Comparison of ENCODE assay signal across 9 cellular contexts in genomic region chr6:134316733-134317431, GRCh38. TPM values are rescaled to one million over a fixed set of nuclear protein-coding genes. Genes with fewer than 3 reads are reported as not detected.
DNase-seq lines count a peak whose midpoint lies in the region; ATAC-seq and TF ChIP-seq lines count a peak whose summit lies in the region.
"Had no signal": no experiment of that assay in that cellular context is flagged by ENCODE, and none has a peak within 500 bp of the region (broad histone marks: within the 10 kb centered on the region; RNA-seq: fewer than 3 reads in every experiment).

No MANE protein-coding gene starts in this region.

- TF ChIP-seq CTCF in stomach (IDR thresholded peaks at IDR 0.05) = no peak

- no peak for TF ChIP-seq POLR2A in stomach (IDR thresholded peaks at IDR 0.05)

- no peak for ATAC-seq in activated CD8-positive, alpha-beta T cell treated with anti-CD3 and anti-CD28 coated beads, Interleukin-2, amount 10 ng/mL, durations not matched to agents 7 days and 5 days
- ATAC-seq in HG02870 (IDR thresholded peaks at IDR 0.05; ENCODE audit: unreplicated experiment) = no peak

- DNase-seq in T-helper 1 cell (no peak), hippocampal formation (lab: John Stamatoyannopoulos, UW) (peak; percentile 51 to 75), stomach (no peak), HEK293T (ENCODE audit: extremely low spot score) (no peak)
- DNase-seq in activated CD8-positive, alpha-beta T cell treated with anti-CD3 and anti-CD28 coated beads, Interleukin-2, amount 10 ng/mL, durations not matched to agents 7 days and 5 days = no peak
- DNase-seq in activated CD8-positive, alpha-beta memory T cell treated with anti-CD3 and anti-CD28 coated beads, Interleukin-2, amount 50 U/mL, for 48 hours = no peak
- DNase-seq: NCI-H187 treated with DMSO at 0.1 percent for 48 hours had no signal

- POLR2A ChIA-PET in activated CD8-positive, alpha-beta T cell treated with anti-CD3 and anti-CD28 coated beads, Interleukin-2, amount 10 ng/mL, durations not matched to agents 7 days and 5 days (lab: Charles Lee) = no interaction called here
- POLR2A ChIA-PET in HEK293T (lab: Yijun Ruan, JAX) = no interaction called here

- H3K4me3 ChIP-seq in stomach = peak overlapping the region; percentile 45 to 58 (median 49)

- no peak for TF ChIP-seq EP300 in stomach (IDR thresholded peaks at IDR 0.05)

- H3K27me3 Mint-ChIP-seq in T-helper 1 cell treated with Interleukin-12 subunit alpha and Interleukin-12 subunit beta and Interleukin-4 antibody, amounts not matched to agents 30 μg/mL and 1 μg/mL, for 36 hours (ENCODE audit: low read depth) = peaks cover 42% of the 10 kb centered on the region
- peaks cover 20% of the 10 kb centered on the region for H3K27me3 Mint-ChIP-seq in activated CD8-positive, alpha-beta T cell treated with anti-CD3 and anti-CD28 coated beads, Interleukin-2, amount 10 ng/mL, durations not matched to agents 7 days and 5 days (ENCODE audit: low read depth)

- no peak overlapping the region for H3K27ac Mint-ChIP-seq in T-helper 1 cell treated with Interleukin-12 subunit alpha and Interleukin-12 subunit beta and Interleukin-4 antibody, amounts not matched to agents 30 μg/mL and 1 μg/mL, for 36 hours
- no peak overlapping the region for H3K27ac Mint-ChIP-seq in activated CD8-positive, alpha-beta T cell treated with anti-CD3 and anti-CD28 coated beads, Interleukin-2, amount 10 ng/mL, durations not matched to agents 7 days and 5 days

- H3K9me3 ChIP-seq in stomach = no peaks in the 10 kb centered on the region

- intact Hi-C loops in stomach (cut with DNase I; ENCODE audit: low total_unique reads) = no loop called here

- H3K4me1 ChIP-seq in stomach = peaks cover 8 to 18% (median 13%) of the 10 kb centered on the region in 4 donors

- H3K27me3 ChIP-seq in stomach = peaks cover 0 to 21% (median 7%) of the 10 kb centered on the region in 3 donors

- H3K9me3 Mint-ChIP-seq in T-helper 1 cell treated with Interleukin-12 subunit alpha and Interleukin-12 subunit beta and Interleukin-4 antibody, amounts not matched to agents 30 μg/mL and 1 μg/mL, for 36 hours = peaks cover 12% of the 10 kb centered on the region
- H3K9me3 Mint-ChIP-seq in activated CD8-positive, alpha-beta T cell treated with anti-CD3 and anti-CD28 coated beads, Interleukin-2, amount 10 ng/mL, durations not matched to agents 7 days and 5 days (ENCODE audit: insufficient read depth) = no peaks in the 10 kb centered on the region

- H3K4me3 Mint-ChIP-seq in T-helper 1 cell treated with Interleukin-12 subunit alpha and Interleukin-12 subunit beta and Interleukin-4 antibody, amounts not matched to agents 30 μg/mL and 1 μg/mL, for 36 hours = peak overlapping the region; percentile 85
- H3K4me3 Mint-ChIP-seq in activated CD8-positive, alpha-beta T cell treated with anti-CD3 and anti-CD28 coated beads, Interleukin-2, amount 10 ng/mL, durations not matched to agents 7 days and 5 days = peak overlapping the region; percentile 74

- peaks cover 26% of the 10 kb centered on the region for H3K4me1 Mint-ChIP-seq in T-helper 1 cell treated with Interleukin-12 subunit alpha and Interleukin-12 subunit beta and Interleukin-4 antibody, amounts not matched to agents 30 μg/mL and 1 μg/mL, for 36 hours (ENCODE audit: low read depth)
- H3K4me1 Mint-ChIP-seq in activated CD8-positive, alpha-beta T cell treated with anti-CD3 and anti-CD28 coated beads, Interleukin-2, amount 10 ng/mL, durations not matched to agents 7 days and 5 days (ENCODE audit: low read depth) = peaks cover 27% of the 10 kb centered on the region

- H3K36me3 Mint-ChIP-seq in T-helper 1 cell treated with Interleukin-12 subunit alpha and Interleukin-12 subunit beta and Interleukin-4 antibody, amounts not matched to agents 30 μg/mL and 1 μg/mL, for 36 hours (ENCODE audit: low read depth) = peaks cover 12% of the 10 kb centered on the region
- H3K36me3 Mint-ChIP-seq in activated CD8-positive, alpha-beta T cell treated with anti-CD3 and anti-CD28 coated beads, Interleukin-2, amount 10 ng/mL, durations not matched to agents 7 days and 5 days (ENCODE audit: low read depth) = peaks cover 2% of the 10 kb centered on the region

- CTCF ChIA-PET in activated CD8-positive, alpha-beta T cell treated with anti-CD3 and anti-CD28 coated beads, Interleukin-2, amount 10 ng/mL, durations not matched to agents 7 days and 5 days (lab: Charles Lee) = interaction anchor here (0.8 to 2.5 kb wide), 6 partner anchors 9 to 324 kb away, joined by 3 to 6 read pairs (median 5); no protein-coding TSS in a partner anchor
- CTCF ChIA-PET in HEK293T (lab: Yijun Ruan, JAX) = interaction anchor here (0.5 kb wide), 1 partner anchor 58 kb away, joined by 4 read pairs; no protein-coding TSS in a partner anchor

- 59 to 64% (median 62%) methylated on average over 6 of the region's 6 CpGs for WGBS in stomach, 5 donors

- no peaks in the 10 kb centered on the region for H3K36me3 ChIP-seq in stomach

- H3K27ac ChIP-seq in stomach = peak overlapping the region in 1 of 5 donors; percentile 37

TF ChIP-seq in HEK293T, 16 proteins besides CTCF, POLR2A, EP300 and RAD21:
- TF ChIP-seq SUZ12 (IDR thresholded peaks at IDR 0.05) = no peak
- TF ChIP-seq FOXM1 (IDR thresholded peaks at IDR 0.05; ENCODE audit: borderline replicate concordance) = no peak
- TF ChIP-seq TARDBP (IDR thresholded peaks at IDR 0.05) = no peak
- TF ChIP-seq HDGF (IDR thresholded peaks at IDR 0.05; ENCODE audit: borderline replicate concordance) = no peak
- no peak for TF ChIP-seq FOXA1 (IDR thresholded peaks at IDR 0.05)
- TF ChIP-seq FOXK2 (IDR thresholded peaks at IDR 0.05) = no peak
- no peak for TF ChIP-seq ZNF384 (IDR thresholded peaks at IDR 0.05)
- no peak for TF ChIP-seq ELF4 (IDR thresholded peaks at IDR 0.05)
- TF ChIP-seq ARNT (IDR thresholded peaks at IDR 0.05) = no peak
- TF ChIP-seq LEF1 (IDR thresholded peaks at IDR 0.05; ENCODE audit: borderline replicate concordance) = no peak
- TF ChIP-seq BHLHE40 (IDR thresholded peaks at IDR 0.05; ENCODE audit: borderline replicate concordance) = no peak
- TF ChIP-seq L3MBTL2 (conservative IDR thresholded peaks at IDR 0.05) = no peak
- no peak for TF ChIP-seq NFRKB (IDR thresholded peaks at IDR 0.05)
- no peak for TF ChIP-seq SP1 (IDR thresholded peaks at IDR 0.05)
- no peak for TF ChIP-seq PKNOX1 (IDR thresholded peaks at IDR 0.05)
- no peak for TF ChIP-seq CTBP1 (IDR thresholded peaks at IDR 0.05; ENCODE audit: borderline replicate concordance)

RNA-seq across cellular contexts. Expression of gene SGK1, which starts 1.0 kb away (rescaled TPM):
- total RNA-seq in activated CD8-positive, alpha-beta T cell treated with anti-CD3 and anti-CD28 coated beads, Interleukin-2, amount 10 ng/mL, durations not matched to agents 7 days and 5 days = 10 to 100 TPM; 21.2 to 23.2 TPM
- 100 to 1,000 TPM; 109 to 347 (median 252) TPM for total RNA-seq in stomach
- 100 to 1,000 TPM in 2 of 3 donors, 10 to 100 TPM in 1; 72.3 to 131 (median 111) TPM for polyA plus RNA-seq in stomach

Comparison
In these comparisons a context has a peak if more than half of its experiments do, and no peak if none do; other contexts are left out.
1. DNase-seq: peak in hippocampal formation (2 of 2); none in T-helper 1 cell (0 of 5), activated CD8-positive, alpha-beta T cell treated with anti-CD3 and anti-CD28 coated beads, Interleukin-2, amount 10 ng/mL, durations not matched to agents 7 days and 5 days (single experiment), stomach (single experiment), HEK293T (single experiment) and activated CD8-positive, alpha-beta memory T cell treated with anti-CD3 and anti-CD28 coated beads, Interleukin-2, amount 50 U/mL, for 48 hours (single experiment).
2. RNA of gene SGK1, which starts 1.0 kb away (total RNA-seq): 109 to 347 TPM in stomach; 21.2 to 23.2 TPM in activated CD8-positive, alpha-beta T cell treated with anti-CD3 and anti-CD28 coated beads, Interleukin-2, amount 10 ng/mL, durations not matched to agents 7 days and 5 days; every median in the first group is over 4 times any median in the second.